ENCODE assay signal across 8 cellular contexts in genomic region chr20:651713-652610, GRCh38. TPM values are rescaled to one million over a fixed set of nuclear protein-coding genes. Genes with fewer than 3 reads are reported as not detected.
DNase-seq lines count a peak whose midpoint lies in the region; TF ChIP-seq lines count a peak whose summit lies in the region.

No MANE protein-coding gene starts in this region.

- H3K9me3 Mint-ChIP-seq in CD14-positive monocyte (peaks cover 0 to 7% (median 6%) of the 10 kb centered on the region in 7 donors), chondrocyte (ENCODE audit: low read depth) (no peaks in the 10 kb centered on the region)

- H3K27me3 Mint-ChIP-seq in CD14-positive monocyte (ENCODE audit: low read depth in 3 of 3) (peaks cover 0 to 2% (median 0%) of the 10 kb centered on the region in 3 donors), chondrocyte (ENCODE audit: low read depth) (no peaks in the 10 kb centered on the region)

- H3K27me3 ChIP-seq in mucosa of rectum (ENCODE audit: control insufficient read depth in 2 of 2, insufficient read depth in 2 of 2, low read length in 2 of 2) = no peaks in the 10 kb centered on the region

- H3K27ac Mint-ChIP-seq in CD14-positive monocyte (peak overlapping the region; percentile 89 to 93 (median 92)), chondrocyte (ENCODE audit: unreplicated experiment) (peak overlapping the region; percentile 70)

- H3K4me3 ChIP-seq in NB4 (ENCODE audit: low read depth, low read length) = peak overlapping the region; percentile 93
- H3K4me3 ChIP-seq in mucosa of rectum (ENCODE audit: low read length in 2 of 2) = peak overlapping the region; percentile 83 to 88

- TF ChIP-seq POLR2A in NB4 (IDR thresholded peaks at IDR 0.05; ENCODE audit: extremely low read depth, insufficient read length) = no peak

- TF ChIP-seq CTCF in CD14-positive monocyte (IDR thresholded peaks at IDR 0.05) (no peak), NB4 (IDR thresholded peaks at IDR 0.05; ENCODE audit: low read depth, low read length) (no peak), chondrocyte (IDR thresholded peaks at IDR 0.05) (no peak)

- H3K36me3 ChIP-seq in mucosa of rectum (ENCODE audit: control insufficient read depth in 2 of 2, insufficient read depth in 2 of 2, low read length in 2 of 2) = peaks cover 16% of the 10 kb centered on the region in 2 donors

- intact Hi-C loops in CD14-positive monocyte (cut with micrococcal nuclease) = loop anchor here in 1 of 2 donors (2.0 to 10.0 kb wide), 3 partner anchors 15 to 183 kb away; partner anchors contain the start of genes CSNK2A1 and FAM110A

- no peak for DNase-seq in CD14-positive monocyte (ENCODE audit: low spot score)
- DNase-seq in NB4 (ENCODE audit: low read depth) = peak; percentile 54
- no peak for DNase-seq in chondrocyte (ENCODE audit: low spot score)
- DNase-seq in NCI-H128 (lab: John Stamatoyannopoulos, UW; ENCODE audit: unreplicated experiment) = no peak
- no peak for DNase-seq in effector CD8-positive, alpha-beta T cell (lab: John Stamatoyannopoulos, UW)
- DNase-seq in NCI-H2196 treated with DMSO at 0.1 percent for 48 hours (lab: John Stamatoyannopoulos, UW; ENCODE audit: unreplicated experiment) = no peak
- no peak for DNase-seq in cerebellar cortex (ENCODE audit: low spot score)

- H3K4me1 Mint-ChIP-seq in CD14-positive monocyte = peaks cover 49% of the 10 kb centered on the region
- peaks cover 24% of the 10 kb centered on the region for H3K4me1 Mint-ChIP-seq in chondrocyte (ENCODE audit: low read depth)

- peak overlapping the region in 1 of 2 donors; percentile 79 for H3K9ac ChIP-seq in mucosa of rectum (ENCODE audit: low read depth in 1 of 2, low read length in 2 of 2)

- H3K36me3 Mint-ChIP-seq in CD14-positive monocyte = peaks cover 42 to 45% of the 10 kb centered on the region in 2 donors
- peaks cover 23% of the 10 kb centered on the region for H3K36me3 Mint-ChIP-seq in chondrocyte (ENCODE audit: low read depth)

- no peaks in the 10 kb centered on the region for H3K9me3 ChIP-seq in mucosa of rectum (ENCODE audit: control insufficient read depth in 2 of 2, low read length in 2 of 2)

- peak overlapping the region in 1 of 2 donors; percentile 7 for H3K27ac ChIP-seq in mucosa of rectum (ENCODE audit: low read depth in 2 of 2, low read length in 2 of 2)

- H3K4me1 ChIP-seq in mucosa of rectum (ENCODE audit: control insufficient read depth in 2 of 2, insufficient read depth in 2 of 2, low read length in 2 of 2) = peaks cover 17% of the 10 kb centered on the region in 2 donors

- H3K4me3 Mint-ChIP-seq in CD14-positive monocyte = peak overlapping the region; percentile 93
- peak overlapping the region; percentile 79 for H3K4me3 Mint-ChIP-seq in chondrocyte (ENCODE audit: unreplicated experiment)

RNA-seq across cellular contexts. Expression of gene SRXN1, which starts 1.0 kb away (rescaled TPM):
- polyA plus RNA-seq in CD14-positive monocyte = 10 to 100 TPM; 56.6 to 62.4 TPM
- total RNA-seq in chondrocyte = 19.3 to 20.8 TPM (median 20.6 TPM) in 3 replicates

RNA-seq across cellular contexts. Expression of gene SCRT2, which starts 23.6 kb away (rescaled TPM):
- polyA plus RNA-seq in CD14-positive monocyte = not detected
- not detected in 3 replicates for total RNA-seq in chondrocyte

RNA-seq across cellular contexts. Expression of gene TCF15, which starts 41.9 kb away (rescaled TPM):
- not detected for polyA plus RNA-seq in CD14-positive monocyte
- 0.28 to 0.50 TPM in 2 of 3 replicates, not detected in the other for total RNA-seq in chondrocyte
